ENCODE assay signal across 10 cellular contexts in genomic region chr20:1375515-1375914, GRCh38.
DNase-seq lines count a peak whose midpoint lies in the region; ATAC-seq and TF ChIP-seq lines count a peak whose summit lies in the region.
"Had no signal": no experiment of that assay in that cellular context is flagged by ENCODE, and none has a peak within 500 bp of the region (broad histone marks: within the 10 kb centered on the region; RNA-seq: fewer than 3 reads in every experiment).

No MANE protein-coding gene starts in this region.

- no peaks in the 10 kb centered on the region for H3K9me3 Mint-ChIP-seq in nephron progenitor cell

- no peak for TF ChIP-seq CTCF in NB4 (IDR thresholded peaks at IDR 0.05; ENCODE audit: low read depth, low read length)
- TF ChIP-seq CTCF in choroid plexus epithelial cell (conservative IDR thresholded peaks at IDR 0.05; ENCODE audit: low read depth, low read length), result no peak
- TF ChIP-seq CTCF in nephron progenitor cell (IDR thresholded peaks at IDR 0.05), result no peak
- TF ChIP-seq CTCF in coronary artery (IDR thresholded peaks at IDR 0.05), result no peak
- no peak for TF ChIP-seq CTCF in GM20000 (IDR thresholded peaks at IDR 0.05; ENCODE audit: extremely low read depth, missing control alignments)

- H3K36me3 Mint-ChIP-seq in nephron progenitor cell (ENCODE audit: low read depth), result peaks cover 26% of the 10 kb centered on the region

- TF ChIP-seq POLR2A in NB4 (IDR thresholded peaks at IDR 0.05; ENCODE audit: extremely low read depth, insufficient read length), result no peak

- peak overlapping the region; percentile 12 for H3K4me3 Mint-ChIP-seq in nephron progenitor cell

- H3K27me3 Mint-ChIP-seq in nephron progenitor cell (ENCODE audit: low read depth, poor library complexity), result peaks cover 2% of the 10 kb centered on the region

- peak overlapping the region; percentile 89 for H3K27ac Mint-ChIP-seq in nephron progenitor cell

- H3K4me3 ChIP-seq in NB4 (ENCODE audit: low read depth, low read length) (no peak overlapping the region), choroid plexus epithelial cell (ENCODE audit: low read depth, low read length) (no peak overlapping the region), coronary artery (no peak overlapping the region)

- DNase-seq in DMS79 (lab: John Stamatoyannopoulos, UW) (peak; percentile 64), NB4 (ENCODE audit: low read depth) (peak; percentile 71), choroid plexus epithelial cell (ENCODE audit: low read depth) (peak; percentile 77), nephron progenitor cell (no peak), coronary artery (ENCODE audit: low spot score) (no peak), NCI-H146 treated with DMSO at 0.1 percent for 48 hours (lab: John Stamatoyannopoulos, UW; ENCODE audit: unreplicated experiment) (no peak), GM20000 (ENCODE audit: low spot score) (no peak)
- DNase-seq: activated T-cell treated with anti-CD3 and anti-CD28 coated beads, Interleukin-2, amount 50 U/mL, for 48 hours; NCI-H774 had no signal

- peak overlapping the region in 1 of 2 donors; percentile 47 for H3K27ac ChIP-seq in coronary artery

- no peak for ATAC-seq in GM19452 (IDR thresholded peaks at IDR 0.05; ENCODE audit: unreplicated experiment)

- peaks cover 81% of the 10 kb centered on the region for H3K4me1 Mint-ChIP-seq in nephron progenitor cell

Comparison
In these comparisons a context has a peak if more than half of its experiments do, and no peak if none do; other contexts are left out.
1. DNase-seq: peak in DMS79 (single experiment), NB4 (single experiment) and choroid plexus epithelial cell (single experiment); none in nephron progenitor cell (single experiment), coronary artery (single experiment), NCI-H146 treated with DMSO at 0.1 percent for 48 hours (single experiment) and GM20000 (single experiment).